9 cellular contexts compared by ENCODE assay signal in the genomic region with DNA sequence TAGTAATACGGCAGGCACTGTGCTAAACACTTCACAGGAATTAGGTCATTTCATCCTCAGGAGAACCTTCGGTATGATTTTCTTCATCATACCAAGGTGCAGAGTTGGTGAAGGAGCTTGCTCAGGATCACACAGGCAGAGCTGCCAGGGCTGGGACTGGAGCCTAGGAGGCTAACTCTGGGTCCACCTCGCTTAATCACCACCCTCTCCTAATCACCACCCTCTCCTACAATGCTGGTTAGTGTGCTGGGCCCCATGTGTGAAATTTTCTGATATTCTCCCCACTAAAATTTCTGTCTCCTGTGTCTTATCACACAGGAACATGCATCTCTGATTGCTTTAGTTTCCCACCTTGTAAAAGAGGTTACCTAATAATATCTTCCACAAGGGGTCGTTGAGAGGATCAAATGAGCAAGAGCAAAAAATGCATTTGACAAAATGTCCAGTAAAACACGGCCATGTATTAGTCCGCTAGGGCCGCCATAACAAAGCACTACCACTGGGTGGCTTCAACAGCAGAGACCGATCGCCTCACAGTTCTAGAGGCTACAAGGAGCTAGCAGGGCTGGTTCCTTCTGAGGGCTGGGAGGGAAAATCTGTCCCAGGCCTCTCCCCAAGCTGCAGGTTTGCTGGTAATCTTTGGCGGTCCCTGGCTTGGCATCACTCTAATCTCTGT.
DNase-seq lines count a peak whose midpoint lies in the region; ATAC-seq, FAIRE-seq and TF ChIP-seq lines count a peak whose summit lies in the region.
"Had no signal": no experiment of that assay in that cellular context is flagged by ENCODE, and none has a peak within 500 bp of the region (broad histone marks: within the 10 kb centered on the region; RNA-seq: fewer than 3 reads in every experiment).

No MANE protein-coding gene starts in this region.

- H3K4me3 ChIP-seq in epithelial cell of esophagus (ENCODE audit: low read length): no peak overlapping the region

- FAIRE-seq in RCC 7860 (lab: Jason Lieb, UNC): no peak

- peak; percentile 27 for DNase-seq in A172 (ENCODE audit: low spot score)
- peak; percentile 97 for DNase-seq in NCI-H446 treated with DMSO at 0.1 percent for 48 hours (lab: John Stamatoyannopoulos, UW)
- DNase-seq in epithelial cell of esophagus (ENCODE audit: low read depth): peak; percentile 18
- DNase-seq in effector CD4-positive, alpha-beta T cell: no peak
- DNase-seq in NK-92 treated with Interleukin-12 subunit alpha and Interleukin-12 subunit beta, amount 100 ng/mL, for 24 hours (lab: John Stamatoyannopoulos, UW): no peak
- DNase-seq in RCC 7860 (ENCODE audit: low spot score): no peak
- DNase-seq: T-helper 2 cell had no signal

- TF ChIP-seq CTCF in epithelial cell of esophagus (IDR thresholded peaks at IDR 0.05; ENCODE audit: insufficient read depth, low read depth, low read length, missing control alignments): peak; percentile 10

- ATAC-seq in GM18867 (IDR thresholded peaks at IDR 0.05; ENCODE audit: unreplicated experiment) (peak; percentile 84), HG03565 (IDR thresholded peaks at IDR 0.05; ENCODE audit: unreplicated experiment) (no peak)

Comparison
In these comparisons a context has a peak if more than half of its experiments do, and no peak if none do; other contexts are left out.
1. DNase-seq: peak in A172 (single experiment), NCI-H446 treated with DMSO at 0.1 percent for 48 hours (single experiment) and epithelial cell of esophagus (single experiment); none in effector CD4-positive, alpha-beta T cell (single experiment), NK-92 treated with Interleukin-12 subunit alpha and Interleukin-12 subunit beta, amount 100 ng/mL, for 24 hours (single experiment) and RCC 7860 (single experiment).